ENCODE assay signal across 19 cellular contexts in genomic region chr4:16202598-16202997, GRCh38. TPM values are rescaled to one million over a fixed set of nuclear protein-coding genes. Genes with fewer than 3 reads are reported as not detected.
A peak's percentile ranks its signal among the peaks of the same experiment; 100 is the strongest.
DNase-seq lines count a peak whose midpoint lies in the region; ATAC-seq, FAIRE-seq and TF ChIP-seq lines count a peak whose summit lies in the region.
"Had no signal": no experiment of that assay in that cellular context is flagged by ENCODE, and none has a peak within 500 bp of the region (broad histone marks: within the 10 kb centered on the region; RNA-seq: fewer than 3 reads in every experiment).

No MANE protein-coding gene starts in this region.

- DNase-seq in activated CD4-positive, alpha-beta T cell treated with anti-CD3 and anti-CD28 coated beads for 36 hours, result no peak
- DNase-seq in activated CD4-positive, alpha-beta T cell treated with anti-CD3 and anti-CD28 coated beads for 4 hours, result no peak
- peak; percentile 22 for DNase-seq in RKO (ENCODE audit: low spot score)
- no peak for DNase-seq in pancreas
- DNase-seq in T-helper 17 cell, result no peak
- no peak for DNase-seq in aorta
- DNase-seq: 8988T; CD4-positive, alpha-beta memory T cell; DMS153; DMS79; GDM1; HCEC 1CT had no signal

- H3K9me3 ChIP-seq in pancreas (no peaks in the 10 kb centered on the region), T-helper 17 cell (ENCODE audit: control insufficient read depth, low read length, poor library complexity, severe bottlenecking) (no peaks in the 10 kb centered on the region), aorta (ENCODE audit: control insufficient read depth, low read length) (no peaks in the 10 kb centered on the region)
- H3K9me3 ChIP-seq: BLaER1 had no signal

- WGBS in pancreas, 2 donors, result 67 to 74% methylated on average over 2 of the region's 2 CpGs
- WGBS in aorta, 2 donors, result 91 to 92% methylated on average over 2 of the region's 2 CpGs

- H3K36me3 ChIP-seq in pancreas (no peaks in the 10 kb centered on the region), aorta (ENCODE audit: control insufficient read depth in 1 of 2, insufficient read depth in 2 of 2, low read length in 1 of 2) (no peaks in the 10 kb centered on the region)

- no peaks in the 10 kb centered on the region for H3K27me3 Mint-ChIP-seq in activated CD4-positive, alpha-beta T cell treated with anti-CD3 and anti-CD28 coated beads for 36 hours
- no peaks in the 10 kb centered on the region for H3K27me3 Mint-ChIP-seq in T-helper 17 cell
- H3K27me3 Mint-ChIP-seq: CD4-positive, alpha-beta memory T cell had no signal

- peak; percentile 72 for FAIRE-seq in endometrium (lab: Jason Lieb, UNC)
- FAIRE-seq in pancreas (lab: Jason Lieb, UNC), result peak; percentile 9
- FAIRE-seq: GM12892, GM18507, H54 had no signal

- H3K4me1 ChIP-seq in pancreas (peaks cover 0 to 14% (median 6%) of the 10 kb centered on the region in 3 donors), aorta (ENCODE audit: control insufficient read depth in 1 of 2, insufficient read depth in 2 of 2, low read length in 2 of 2) (no peaks in the 10 kb centered on the region)

- H3K4me1 Mint-ChIP-seq in activated CD4-positive, alpha-beta T cell treated with anti-CD3 and anti-CD28 coated beads for 36 hours, result peaks cover 53% of the 10 kb centered on the region
- peaks cover 24% of the 10 kb centered on the region for H3K4me1 Mint-ChIP-seq in T-helper 17 cell

- H3K36me3 Mint-ChIP-seq in activated CD4-positive, alpha-beta T cell treated with anti-CD3 and anti-CD28 coated beads for 36 hours (ENCODE audit: low read depth), result peaks cover 15% of the 10 kb centered on the region
- H3K36me3 Mint-ChIP-seq in T-helper 17 cell (ENCODE audit: low read depth), result peaks cover 5% of the 10 kb centered on the region

- TF ChIP-seq CTCF in pancreas (IDR thresholded peaks at IDR 0.05), result no peak

- POLR2A ChIA-PET in activated CD4-positive, alpha-beta T cell treated with anti-CD3 and anti-CD28 coated beads for 36 hours (lab: Charles Lee), result interaction anchor here (0.7 kb wide), 1 partner anchor 401 kb away, joined by 4 read pairs; no protein-coding TSS in a partner anchor

- peak; percentile 66 for ATAC-seq in activated CD4-positive, alpha-beta T cell treated with anti-CD3 and anti-CD28 coated beads for 36 hours
- ATAC-seq in pancreas (no peak), T-helper 17 cell (no peak), aorta (ENCODE audit: low FRiP score) (no peak)
- ATAC-seq: GM23338 had no signal

- H3K4me3 Mint-ChIP-seq in activated CD4-positive, alpha-beta T cell treated with anti-CD3 and anti-CD28 coated beads for 36 hours, result no peak overlapping the region
- H3K4me3 Mint-ChIP-seq in T-helper 17 cell, result no peak overlapping the region
- H3K4me3 Mint-ChIP-seq: CD14-positive monocyte; CD4-positive, alpha-beta memory T cell; GM23338 had no signal

- H3K27me3 ChIP-seq in pancreas (no peaks in the 10 kb centered on the region), aorta (ENCODE audit: control insufficient read depth in 1 of 2, insufficient read depth in 2 of 2, low read length in 1 of 2) (no peaks in the 10 kb centered on the region)
- H3K27me3 ChIP-seq: BLaER1 had no signal

- intact Hi-C loops in activated CD4-positive, alpha-beta T cell treated with anti-CD3 and anti-CD28 coated beads for 36 hours (cut with DNase I, micrococcal nuclease), result no loop called here
- intact Hi-C loops in pancreas (cut with DNase I) (loop anchor here in 1 of 3 donors (5.0 to 10.0 kb wide), 2 partner anchors 62 to 180 kb away; no protein-coding TSS in a partner anchor), aorta (cut with DNase I) (no loop called here)

- no peaks in the 10 kb centered on the region for H3K9me3 Mint-ChIP-seq in activated CD4-positive, alpha-beta T cell treated with anti-CD3 and anti-CD28 coated beads for 36 hours (ENCODE audit: low read depth)
- H3K9me3 Mint-ChIP-seq: CD14-positive monocyte; CD4-positive, alpha-beta memory T cell; GM23338 had no signal

- no peak overlapping the region for H3K4me3 ChIP-seq in pancreas
- H3K4me3 ChIP-seq in aorta (ENCODE audit: low read length in 2 of 2), result no peak overlapping the region
- H3K4me3 ChIP-seq: BLaER1, GM23338 had no signal

- no peak overlapping the region for H3K27ac Mint-ChIP-seq in activated CD4-positive, alpha-beta T cell treated with anti-CD3 and anti-CD28 coated beads for 36 hours
- H3K27ac Mint-ChIP-seq in T-helper 17 cell, result no peak overlapping the region
- H3K27ac Mint-ChIP-seq: GM23338 had no signal

- CTCF ChIA-PET in activated CD4-positive, alpha-beta T cell treated with anti-CD3 and anti-CD28 coated beads for 36 hours (lab: Charles Lee), result interaction anchor here (0.7 to 2.2 kb wide), 7 partner anchors 11 to 397 kb away, joined by 3 to 10 read pairs (median 4); no protein-coding TSS in a partner anchor

- no peak overlapping the region for H3K27ac ChIP-seq in pancreas
- H3K27ac ChIP-seq in aorta (ENCODE audit: low read depth in 1 of 2, low read length in 2 of 2), result no peak overlapping the region
- H3K27ac ChIP-seq: BLaER1 had no signal

RNA-seq across cellular contexts. Expression of gene TAPT1, which starts 23.7 kb away (rescaled TPM):
- 10 to 100 TPM; 32.6 to 34.4 TPM for total RNA-seq in activated CD4-positive, alpha-beta T cell treated with anti-CD3 and anti-CD28 coated beads for 36 hours
- 10 to 100 TPM; 13.8 to 27.7 (median 19.2) TPM for total RNA-seq in pancreas
- 10 to 100 TPM in 1 of 2 donors, 1 to 10 TPM in 1; 7.3 to 21.3 TPM for polyA plus RNA-seq in pancreas
- total RNA-seq in T-helper 17 cell, result 10 to 100 TPM; 71.3 to 83.6 TPM
- total RNA-seq in aorta, result 10 to 100 TPM; 50.8 to 56.8 TPM
- 10 to 100 TPM in 1 of 2 donors, 1 to 10 TPM in 1; 7.0 to 20.6 TPM for polyA plus RNA-seq in aorta
